Comparison of ENCODE assay signal across 9 cellular contexts in the genomic region with DNA sequence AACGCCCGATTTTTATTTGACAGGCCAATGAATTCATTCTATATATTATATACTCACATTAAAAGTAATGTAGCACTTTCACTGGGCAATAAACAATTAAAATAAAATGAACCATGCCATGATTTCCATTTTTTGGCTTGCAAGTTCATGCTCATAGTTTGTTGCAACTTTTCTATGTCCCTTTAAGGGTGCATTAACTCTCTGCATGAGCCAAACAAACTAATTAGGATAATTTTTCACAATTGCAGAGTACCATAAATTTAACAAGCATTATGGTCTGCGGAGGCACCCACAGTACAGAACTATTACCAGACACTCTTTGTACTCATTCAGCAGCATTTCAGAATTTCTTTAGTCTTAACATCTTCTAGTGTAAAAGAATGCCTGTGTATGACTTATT. TPM values are rescaled to one million over a fixed set of nuclear protein-coding genes. Genes with fewer than 3 reads are reported as not detected.
DNase-seq lines count a peak whose midpoint lies in the region; ATAC-seq, FAIRE-seq and TF ChIP-seq lines count a peak whose summit lies in the region.
"Had no signal": no experiment of that assay in that cellular context is flagged by ENCODE, and none has a peak within 500 bp of the region (broad histone marks: within the 10 kb centered on the region; RNA-seq: fewer than 3 reads in every experiment).

No MANE protein-coding gene starts in this region.

- intact Hi-C loops in MCF 10A (cut with micrococcal nuclease), result loop anchor here (1.0 to 5.0 kb wide), 3 partner anchors 99 to 327 kb away; no protein-coding TSS in a partner anchor
- intact Hi-C loops in naive thymus-derived CD4-positive, alpha-beta T cell (cut with micrococcal nuclease), result loop anchor here in 1 of 2 donors (2.0 kb wide), 1 partner anchor 563 kb away; the partner anchor contains the start of genes NHLRC3 and PROSER1

- H3K4me3 ChIP-seq in A549 (no peak overlapping the region; the same call in 2 of the 3 replicates), HFF-Myc (replicated peaks; ENCODE audit: low read depth, low read length) (peak overlapping the region; percentile 83)
- no peak overlapping the region for H3K4me3 ChIP-seq in naive thymus-derived CD4-positive, alpha-beta T cell (ENCODE audit: low read length)

- TF ChIP-seq CTCF in A549 (IDR thresholded peaks at IDR 0.05) (no peak), HFF-Myc (IDR thresholded peaks at IDR 0.05; ENCODE audit: low read depth, low read length, missing control alignments) (no peak), MCF 10A (IDR thresholded peaks at IDR 0.05; ENCODE audit: unreplicated experiment) (no peak)

- H3K4me1 Mint-ChIP-seq in MCF 10A (ENCODE audit: insufficient read depth, unreplicated experiment), result peaks cover 15% of the 10 kb centered on the region
- peaks cover 6 to 15% (median 12%) of the 10 kb centered on the region in 7 donors for H3K4me1 Mint-ChIP-seq in naive thymus-derived CD4-positive, alpha-beta T cell

- FAIRE-seq in A549 (lab: Jason Lieb, UNC), result no peak
- FAIRE-seq: bronchial epithelial cell had no signal

- no peak overlapping the region for H3K27ac ChIP-seq in A549
- no peak overlapping the region for H3K27ac ChIP-seq in naive thymus-derived CD4-positive, alpha-beta T cell (ENCODE audit: low read depth, low read length)

- no peaks in the 10 kb centered on the region for H3K4me1 ChIP-seq in A549
- peaks cover 0 to 6% of the 10 kb centered on the region in 2 donors for H3K4me1 ChIP-seq in naive thymus-derived CD4-positive, alpha-beta T cell (ENCODE audit: control insufficient read depth in 2 of 2, insufficient read depth in 2 of 2, low read length in 2 of 2)

- no peak overlapping the region for H3K27ac Mint-ChIP-seq in MCF 10A (ENCODE audit: low read depth, unreplicated experiment)
- H3K27ac Mint-ChIP-seq in naive thymus-derived CD4-positive, alpha-beta T cell, result no peak overlapping the region

- WGBS in A549 (ENCODE audit: missing lambda C conversion rate), result 92% methylated on average over 3 of the region's 3 CpGs

- no peak for ATAC-seq in A549
- no peak for ATAC-seq in naive thymus-derived CD4-positive, alpha-beta T cell
- ATAC-seq in esophagus mucosa, result no peak

- no peaks in the 10 kb centered on the region for H3K36me3 Mint-ChIP-seq in MCF 10A (ENCODE audit: insufficient read depth, unreplicated experiment)
- H3K36me3 Mint-ChIP-seq in naive thymus-derived CD4-positive, alpha-beta T cell, result no peaks in the 10 kb centered on the region

- no TSS peak for BruUV-seq in MCF 10A (replicated peaks; lab: Mats Ljungman, UMichigan)

- H3K9me3 Mint-ChIP-seq in MCF 10A (ENCODE audit: unreplicated experiment), result no peaks in the 10 kb centered on the region
- no peaks in the 10 kb centered on the region for H3K9me3 Mint-ChIP-seq in naive thymus-derived CD4-positive, alpha-beta T cell

- TF ChIP-seq RAD21 in A549 (conservative IDR thresholded peaks at IDR 0.05 in 1 of 2, IDR thresholded peaks at IDR 0.05 in 1 of 2), result no peak

- peak overlapping the region; percentile 90 for H3K4me2 ChIP-seq in A549

- peaks cover 7 to 14% of the 10 kb centered on the region in 2 donors for H3K27me3 ChIP-seq in naive thymus-derived CD4-positive, alpha-beta T cell (ENCODE audit: control insufficient read depth in 2 of 2, insufficient read depth in 2 of 2, low read length in 2 of 2)

- H3K4me3 Mint-ChIP-seq in MCF 10A (ENCODE audit: unreplicated experiment), result peak overlapping the region; percentile 85
- peak overlapping the region; percentile 43 to 84 (median 73) for H3K4me3 Mint-ChIP-seq in naive thymus-derived CD4-positive, alpha-beta T cell

- POLR2A ChIA-PET in A549 (lab: Yijun Ruan, JAX) (no interaction called here), MCF 10A (lab: Yijun Ruan, JAX) (no interaction called here)
- POLR2A ChIA-PET in naive thymus-derived CD4-positive, alpha-beta T cell (lab: Charles Lee), result no interaction called here

- H3K9me3 ChIP-seq in A549, result no peaks in the 10 kb centered on the region
- no peaks in the 10 kb centered on the region for H3K9me3 ChIP-seq in naive thymus-derived CD4-positive, alpha-beta T cell (ENCODE audit: control insufficient read depth in 2 of 3, low read length in 3 of 3)

- CTCF ChIA-PET in A549 (lab: Yijun Ruan, JAX) (interaction anchor here (1.0 to 2.6 kb wide), 6 partner anchors 10 to 328 kb away, joined by 3 to 8 read pairs (median 4); no protein-coding TSS in a partner anchor), MCF 10A (lab: Yijun Ruan, JAX) (interaction anchor here (0.6 to 3.2 kb wide), 8 partner anchors 10 to 553 kb away, joined by 3 to 18 read pairs (median 4); no protein-coding TSS in a partner anchor)
- CTCF ChIA-PET in naive thymus-derived CD4-positive, alpha-beta T cell (lab: Charles Lee), result no interaction called here

- H3K27me3 Mint-ChIP-seq in MCF 10A (ENCODE audit: insufficient read depth, unreplicated experiment), result no peaks in the 10 kb centered on the region
- peaks cover 36 to 67% (median 53%) of the 10 kb centered on the region in 5 donors for H3K27me3 Mint-ChIP-seq in naive thymus-derived CD4-positive, alpha-beta T cell

- no peak for TF ChIP-seq POLR2A in A549 (IDR thresholded peaks at IDR 0.05; ENCODE audit: low read length)

- DNase-seq in A549 (ENCODE audit: low read depth in 1 of 2, low spot score in 1 of 2) (no peak), HFF-Myc (ENCODE audit: extremely low read depth, low read depth) (no peak), MCF 10A (ENCODE audit: unreplicated experiment) (no peak), NAMALWA (ENCODE audit: low spot score) (no peak), HCEC 1CT (no peak)
- no peak for DNase-seq in naive thymus-derived CD4-positive, alpha-beta T cell
- DNase-seq in stimulated activated CD4-positive, alpha-beta T cell treated with anti-CD3 and anti-CD28 coated beads, Interleukin-15, amount 100 ng/mL, for 24 hours, result no peak

- TF ChIP-seq EP300 in A549 (IDR thresholded peaks at IDR 0.05), result no peak

- H3K36me3 ChIP-seq in naive thymus-derived CD4-positive, alpha-beta T cell (ENCODE audit: control insufficient read depth in 2 of 3, insufficient read depth in 3 of 3, low read length in 3 of 3), result no peaks in the 10 kb centered on the region

TF ChIP-seq in A549, 52 proteins besides CTCF, POLR2A, EP300 and RAD21:
- TF ChIP-seq, protein P1, sequence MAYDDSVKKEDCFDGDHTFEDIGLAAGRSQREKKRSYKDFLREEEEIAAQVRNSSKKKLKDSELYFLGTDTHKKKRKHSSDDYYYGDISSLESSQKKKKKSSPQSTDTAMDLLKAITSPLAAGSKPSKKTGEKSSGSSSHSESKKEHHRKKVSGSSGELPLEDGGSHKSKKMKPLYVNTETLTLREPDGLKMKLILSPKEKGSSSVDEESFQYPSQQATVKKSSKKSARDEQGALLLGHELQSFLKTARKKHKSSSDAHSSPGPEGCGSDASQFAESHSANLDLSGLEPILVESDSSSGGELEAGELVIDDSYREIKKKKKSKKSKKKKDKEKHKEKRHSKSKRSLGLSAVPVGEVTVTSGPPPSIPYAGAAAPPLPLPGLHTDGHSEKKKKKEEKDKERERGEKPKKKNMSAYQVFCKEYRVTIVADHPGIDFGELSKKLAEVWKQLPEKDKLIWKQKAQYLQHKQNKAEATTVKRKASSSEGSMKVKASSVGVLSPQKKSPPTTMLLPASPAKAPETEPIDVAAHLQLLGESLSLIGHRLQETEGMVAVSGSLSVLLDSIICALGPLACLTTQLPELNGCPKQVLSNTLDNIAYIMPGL (CRISPR knock-in tag; IDR thresholded peaks at IDR 0.05; ENCODE audit: borderline replicate concordance), result no peak
- no peak for TF ChIP-seq SREBF2 (IDR thresholded peaks at IDR 0.05)
TF ChIP-seq in A549: peak in this region for 0.

RNA-seq across cellular contexts. Expression of gene LHFPL6, which starts 1.4 kb away (rescaled TPM):
- polyA plus RNA-seq in A549 (2011; rRNA removed), result 1.6 and 1.7 TPM in 2 replicates
- polyA plus RNA-seq in A549 (2012; cell fraction: cytosol; rRNA removed), result 1.8 and 2.2 TPM in 2 replicates
- polyA plus RNA-seq in A549 (2012; cell fraction: nucleus; rRNA removed), result 0.85 and 1.3 TPM in 2 replicates
- polyA plus RNA-seq in A549 (2017; fragmentation: RNase III; extraction: RNeasy Plus Mini Kit Qiagen cat#74134 plus additional on column Dnase treatment), result 5.4 to 6.3 TPM (median 5.7 TPM) in 3 replicates
- polyA minus RNA-seq in A549 (2011; rRNA and poly(A)+ RNA removed), result 1.5 and 1.7 TPM in 2 replicates
- total RNA-seq in MCF 10A (2022), result 8.9 and 9.8 TPM in 2 replicates
- total RNA-seq in naive thymus-derived CD4-positive, alpha-beta T cell, result under 1 TPM in 1 of 5 experiments, not detected in 4; 0.92 TPM
- not detected for polyA plus RNA-seq in naive thymus-derived CD4-positive, alpha-beta T cell
- 3.3 TPM for total RNA-seq in esophagus mucosa

RNA-seq across cellular contexts. Expression of gene COG6, which starts 53.8 kb away (rescaled TPM):
- 18.8 and 22.0 TPM in 2 replicates for polyA plus RNA-seq in A549 (2011; rRNA removed)
- polyA plus RNA-seq in A549 (2012; cell fraction: cytosol; rRNA removed), result 3.8 and 4.2 TPM in 2 replicates
- 2.0 and 4.9 TPM in 2 replicates for polyA plus RNA-seq in A549 (2012; cell fraction: nucleus; rRNA removed)
- polyA plus RNA-seq in A549 (2017; fragmentation: RNase III; extraction: RNeasy Plus Mini Kit Qiagen cat#74134 plus additional on column Dnase treatment), result 7.9 to 8.9 TPM (median 8.8 TPM) in 3 replicates
- polyA minus RNA-seq in A549 (2011; rRNA and poly(A)+ RNA removed), result 6.9 TPM in 2 replicates
- 28.8 and 37.6 TPM in 2 replicates for total RNA-seq in MCF 10A (2022)
- total RNA-seq in naive thymus-derived CD4-positive, alpha-beta T cell, result 10 to 100 TPM; 19.4 to 41.6 (median 32.3) TPM
- polyA plus RNA-seq in naive thymus-derived CD4-positive, alpha-beta T cell, result 10 to 100 TPM; 18.1 to 20.3 TPM
- total RNA-seq in esophagus mucosa, result 21.8 TPM
